ENCODE assay signal across 18 cellular contexts in the genomic region with DNA sequence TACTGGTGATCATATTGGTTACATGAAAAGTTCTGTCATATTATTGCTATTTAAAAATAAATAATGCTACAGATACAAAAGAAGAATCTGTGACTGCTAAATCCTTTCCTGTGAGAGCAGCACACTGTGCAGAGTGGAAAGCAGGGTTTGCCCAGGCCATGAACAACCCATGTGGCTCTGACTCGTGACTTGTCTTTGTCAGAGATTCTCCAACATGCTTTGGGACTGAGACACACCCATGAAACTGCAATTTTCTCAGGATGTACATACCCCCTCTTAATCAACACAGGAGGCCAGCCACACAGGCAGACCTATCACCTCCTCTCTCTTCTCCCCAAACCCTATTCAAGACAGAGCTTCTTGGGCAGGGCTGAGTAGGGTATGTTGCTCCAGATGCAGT.
"Had no signal": no experiment of that assay in that cellular context is flagged by ENCODE, and none has a peak within 500 bp of the region (broad histone marks: within the 10 kb centered on the region; RNA-seq: fewer than 3 reads in every experiment).

No MANE protein-coding gene starts in this region.

- H3K4me3 ChIP-seq: esophagus squamous epithelium, neural progenitor cell, testis had no signal

- ATAC-seq: activated CD4-positive, alpha-beta T cell treated with anti-CD3 and anti-CD28 coated beads for 36 hours; activated T-cell treated with anti-CD3 and anti-CD28 coated beads, Interleukin-2, amount 50 U/mL, for 72 hours; left ventricle myocardium superior had no signal

- H3K27me3 ChIP-seq: esophagus squamous epithelium, neural progenitor cell, testis had no signal

- H3K36me3 ChIP-seq: esophagus squamous epithelium, neural progenitor cell had no signal

- H3K79me2 ChIP-seq: parathyroid adenoma had no signal

- DNase-seq: activated CD4-positive, alpha-beta memory T cell treated with anti-CD3 and anti-CD28 coated beads, Interleukin-2, amount 10 ng/mL, durations not matched to agents 7 days and 5 days; activated CD4-positive, alpha-beta T cell treated with anti-CD3 and anti-CD28 coated beads for 36 hours; activated CD8-positive, alpha-beta memory T cell treated with anti-CD3 and anti-CD28 coated beads, Interleukin-2, amount 50 U/mL, for 4 hours; activated naive CD8-positive, alpha-beta T cell treated with anti-CD3 and anti-CD28 coated beads, Interleukin-2, amount 10 ng/mL, durations not matched to agents 7 days and 5 days; activated T-cell treated with anti-CD3 and anti-CD28 coated beads, Interleukin-2, amount 50 U/mL, for 72 hours; anterior cingulate cortex; dermis blood vessel endothelial cell; esophagus squamous epithelium; islet precursor cell; left ventricle myocardium superior; mesendoderm; stimulated activated CD4-positive, alpha-beta T cell treated with anti-CD3 and anti-CD28 coated beads, Interleukin-4, amount 100 ng/mL, for 1 hour; stimulated activated CD8-positive, alpha-beta memory T cell treated with anti-CD3 and anti-CD28 coated beads, Interleukin-4, amount 100 ng/mL, for 48 hours; T1000; testis had no signal

- H3K9ac ChIP-seq: neural progenitor cell, parathyroid adenoma had no signal

- H3K4me1 ChIP-seq: neural progenitor cell, parathyroid adenoma, testis had no signal

- H3K4me2 ChIP-seq: neural progenitor cell had no signal

- H3K9me3 ChIP-seq: esophagus squamous epithelium, testis had no signal

- H3K27ac ChIP-seq: esophagus squamous epithelium, neural progenitor cell, parathyroid adenoma, testis, VCaP had no signal

- H2AFZ ChIP-seq: neural progenitor cell, parathyroid adenoma had no signal
